In the genomic region with DNA sequence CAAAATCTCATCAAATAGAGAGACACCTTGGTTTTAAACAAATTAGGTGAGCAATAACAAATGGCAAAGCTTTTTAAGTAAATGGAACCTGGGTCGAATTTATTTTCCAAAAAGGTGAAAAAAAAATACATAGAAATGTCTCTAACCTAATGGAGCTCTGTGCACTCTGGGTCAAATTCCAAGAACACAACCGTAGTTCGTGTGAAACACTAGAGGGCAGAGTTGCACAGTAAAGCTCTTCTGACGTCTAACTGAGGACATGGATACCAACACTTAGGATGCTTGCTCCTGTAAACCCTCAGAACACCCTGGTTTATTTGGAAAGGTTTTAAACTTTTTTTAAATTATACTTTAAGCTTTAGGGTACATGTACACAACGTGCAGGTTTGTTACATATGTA, we compare ENCODE assay signal across 8 cellular contexts. TPM values are rescaled to one million over a fixed set of nuclear protein-coding genes. Genes with fewer than 3 reads are reported as not detected.
DNase-seq lines count a peak whose midpoint lies in the region; ATAC-seq, FAIRE-seq and TF ChIP-seq lines count a peak whose summit lies in the region.

No MANE protein-coding gene starts in this region.

- no peaks in the 10 kb centered on the region for H3K4me1 Mint-ChIP-seq in progenitor cell of endocrine pancreas (ENCODE audit: low read depth)

- FAIRE-seq in GM18507 (lab: Jason Lieb, UNC): peak; percentile 79

- H3K4me3 Mint-ChIP-seq in progenitor cell of endocrine pancreas (ENCODE audit: low read depth): no peak overlapping the region

- no peaks in the 10 kb centered on the region for H3K27me3 Mint-ChIP-seq in progenitor cell of endocrine pancreas

- no peak overlapping the region for H3K27ac Mint-ChIP-seq in progenitor cell of endocrine pancreas

- no peak overlapping the region for H3K4me3 ChIP-seq in BJ (ENCODE audit: low read depth, low read length)
- no peak overlapping the region for H3K4me3 ChIP-seq in fibroblast of villous mesenchyme (ENCODE audit: low read depth, low read length)

- no peak for DNase-seq in BJ (ENCODE audit: low read depth)
- DNase-seq in GM18507 (ENCODE audit: extremely low spot score, insufficient read length, low read depth): peak; percentile 1
- peak; percentile 71 for DNase-seq in NCI-H1417 treated with DMSO at 0.1 percent for 48 hours (lab: John Stamatoyannopoulos, UW)
- peak; percentile 42 for DNase-seq in SKM-1 treated with dmso at 0.1 percent for 144 hours (lab: John Stamatoyannopoulos, UW; ENCODE audit: unreplicated experiment)
- DNase-seq in fibroblast of villous mesenchyme (ENCODE audit: low read depth): peak; percentile 56
- no peak for DNase-seq in progenitor cell of endocrine pancreas (ENCODE audit: low spot score, unreplicated experiment)
- no peak for DNase-seq in stimulated activated CD8-positive, alpha-beta memory T cell treated with anti-CD3 and anti-CD28 coated beads, Interleukin-4, amount 100 ng/mL, for 48 hours

- ATAC-seq in HG02870 (IDR thresholded peaks at IDR 0.05; ENCODE audit: unreplicated experiment): peak; percentile 97

- H3K36me3 ChIP-seq in BJ (ENCODE audit: control insufficient read depth, insufficient read depth, low read length): no peaks in the 10 kb centered on the region

- POLR2A ChIA-PET in BJ (lab: Charles Lee): interaction anchor here (0.6 kb wide), 1 partner anchor 27 kb away, joined by 3 read pairs; no protein-coding TSS in a partner anchor

- CTCF ChIA-PET in BJ (lab: Yijun Ruan, JAX): interaction anchor here (0.6 to 3.5 kb wide), 17 partner anchors 9 to 1394 kb away, joined by 3 to 20 read pairs (median 3); no protein-coding TSS in a partner anchor

- H3K9me3 Mint-ChIP-seq in progenitor cell of endocrine pancreas (ENCODE audit: low read depth): peaks cover 6% of the 10 kb centered on the region

- TF ChIP-seq CTCF in BJ (IDR thresholded peaks at IDR 0.05; ENCODE audit: insufficient read depth, low read depth, low read length) (peak; percentile 77), fibroblast of villous mesenchyme (IDR thresholded peaks at IDR 0.05; ENCODE audit: insufficient read depth, low read depth, low read length) (peak; percentile 71), progenitor cell of endocrine pancreas (IDR thresholded peaks at IDR 0.05; ENCODE audit: unreplicated experiment) (peak; percentile 83)

- H3K36me3 Mint-ChIP-seq in progenitor cell of endocrine pancreas (ENCODE audit: insufficient read depth): no peaks in the 10 kb centered on the region

- no peaks in the 10 kb centered on the region for H3K27me3 ChIP-seq in BJ (ENCODE audit: control insufficient read depth, insufficient read depth, low read length)

RNA-seq across cellular contexts. Expression of gene MARCHF11, which starts 18.9 kb away (rescaled TPM):
- polyA plus RNA-seq in BJ (2011; rRNA removed): not detected in 2 replicates
- not detected in 2 replicates for polyA minus RNA-seq in BJ (2011; rRNA and poly(A)+ RNA removed)
- total RNA-seq in fibroblast of villous mesenchyme: not detected in 2 replicates
- total RNA-seq in progenitor cell of endocrine pancreas: not detected in 2 replicates

Comparison
In these comparisons a context has a peak if more than half of its experiments do, and no peak if none do; other contexts are left out.
1. DNase-seq: peak in GM18507 (single experiment), NCI-H1417 treated with DMSO at 0.1 percent for 48 hours (single experiment), SKM-1 treated with dmso at 0.1 percent for 144 hours (single experiment) and fibroblast of villous mesenchyme (single experiment); none in BJ (single experiment), progenitor cell of endocrine pancreas (single experiment) and stimulated activated CD8-positive, alpha-beta memory T cell treated with anti-CD3 and anti-CD28 coated beads, Interleukin-4, amount 100 ng/mL, for 48 hours (single experiment).
2. Peak in every context shown above with its lines, with median percentiles within 50 percentile points of each other: CTCF ChIP-seq.